9 cellular contexts compared by ENCODE assay signal in genomic region chr1:225897595-225898514, GRCh38. TPM values are rescaled to one million over a fixed set of nuclear protein-coding genes. Genes with fewer than 3 reads are reported as not detected.
DNase-seq lines count a peak whose midpoint lies in the region; ATAC-seq and TF ChIP-seq lines count a peak whose summit lies in the region.
"Had no signal": no experiment of that assay in that cellular context is flagged by ENCODE, and none has a peak within 500 bp of the region (broad histone marks: within the 10 kb centered on the region; RNA-seq: fewer than 3 reads in every experiment).

No MANE protein-coding gene starts in this region.

- DNase-seq in G401 (ENCODE audit: low spot score) (no peak), erythroblast (lab: John Stamatoyannopoulos, UW) (no peak), occipital lobe (lab: John Stamatoyannopoulos, UW) (no peak), NCI-H226 (no peak)
- DNase-seq: DMS 273 treated with DMSO at 0.1 percent for 48 hours had no signal

- peaks cover 5 to 11% (median 9%) of the 10 kb centered on the region in 10 experiments; a peak in 18 of 20 replicates for H3K4me1 ChIP-seq in BLaER1 treated with 17β-estradiol and CSF1 and Interleukin-3, amounts not matched to agents 10 nM and 100 nM
- H3K4me1 ChIP-seq in HEK293 (ENCODE audit: control insufficient read depth, insufficient read depth, low read length): no peaks in the 10 kb centered on the region; the same call in 1 of the 2 replicates

- no peak for TF ChIP-seq POLR2A in erythroblast (IDR thresholded peaks at IDR 0.05; ENCODE audit: low read length)

- peak overlapping the region in 1 of 11 experiments; percentile 24; a peak in 1 of 22 replicates for H3K9ac ChIP-seq in BLaER1 treated with 17β-estradiol and CSF1 and Interleukin-3, amounts not matched to agents 10 nM and 100 nM

- H3K27me3 ChIP-seq in BLaER1 treated with 17β-estradiol and CSF1 and Interleukin-3, amounts not matched to agents 10 nM and 100 nM: no peaks in the 10 kb centered on the region

- in situ Hi-C loops in G401 (cut with HindIII; ENCODE audit: low sequenced_read_pairs): no loop called here

- H3K27me3 Mint-ChIP-seq in T-helper 1 cell treated with Interleukin-12 subunit alpha and Interleukin-12 subunit beta and Interleukin-4 antibody, amounts not matched to agents 30 μg/mL and 1 μg/mL, for 36 hours (ENCODE audit: low read depth): peaks cover 42% of the 10 kb centered on the region

- H3K27ac Mint-ChIP-seq in T-helper 1 cell treated with Interleukin-12 subunit alpha and Interleukin-12 subunit beta and Interleukin-4 antibody, amounts not matched to agents 30 μg/mL and 1 μg/mL, for 36 hours: peak overlapping the region; percentile 47

- H3K4me3 ChIP-seq in BLaER1 treated with 17β-estradiol and CSF1 and Interleukin-3, amounts not matched to agents 10 nM and 100 nM: no peak overlapping the region
- no peak overlapping the region for H3K4me3 ChIP-seq in HEK293 (ENCODE audit: low read depth, low read length)

- peak overlapping the region in 7 of 11 experiments; percentile 3 to 52 (median 15); a peak in 6 of 22 replicates for H3K4me2 ChIP-seq in BLaER1 treated with 17β-estradiol and CSF1 and Interleukin-3, amounts not matched to agents 10 nM and 100 nM

- H3K36me3 Mint-ChIP-seq in T-helper 1 cell treated with Interleukin-12 subunit alpha and Interleukin-12 subunit beta and Interleukin-4 antibody, amounts not matched to agents 30 μg/mL and 1 μg/mL, for 36 hours (ENCODE audit: low read depth): no peaks in the 10 kb centered on the region

- peaks cover 35% of the 10 kb centered on the region for H3K4me1 Mint-ChIP-seq in T-helper 1 cell treated with Interleukin-12 subunit alpha and Interleukin-12 subunit beta and Interleukin-4 antibody, amounts not matched to agents 30 μg/mL and 1 μg/mL, for 36 hours (ENCODE audit: low read depth)

- ATAC-seq in esophagus mucosa: peak; percentile 50

- CTCF ChIA-PET in HEK293 (lab: Yijun Ruan, JAX): interaction anchor here (0.6 to 3.0 kb wide), 8 partner anchors 8 to 423 kb away, joined by 3 to 21 read pairs (median 3); no protein-coding TSS in a partner anchor

- no peak overlapping the region for H3K27ac ChIP-seq in BLaER1 treated with 17β-estradiol and CSF1 and Interleukin-3, amounts not matched to agents 10 nM and 100 nM
- H3K27ac ChIP-seq in HEK293 (ENCODE audit: extremely low read depth, low read depth, low read length): no peak overlapping the region

- no peaks in the 10 kb centered on the region for H3K36me3 ChIP-seq in BLaER1 treated with 17β-estradiol and CSF1 and Interleukin-3, amounts not matched to agents 10 nM and 100 nM
- H3K36me3 ChIP-seq in HEK293 (ENCODE audit: control insufficient read depth in 2 of 2, insufficient read depth in 1 of 2, low read length in 2 of 2): no peaks in the 10 kb centered on the region

- POLR2A ChIA-PET in HEK293 (lab: Yijun Ruan, JAX): interaction anchor here (0.5 to 2.1 kb wide), 5 partner anchors 16 to 165 kb away, joined by 3 to 17 read pairs (median 4); partner anchors contain the start of genes PYCR2 and TMEM63A

- no peaks in the 10 kb centered on the region for H4K20me1 ChIP-seq in BLaER1 treated with 17β-estradiol and CSF1 and Interleukin-3, amounts not matched to agents 10 nM and 100 nM

- no peak for TF ChIP-seq CTCF in HEK293 (tag by site-specific recombination; IDR thresholded peaks at IDR 0.05)

- no peaks in the 10 kb centered on the region for H3K9me3 Mint-ChIP-seq in T-helper 1 cell treated with Interleukin-12 subunit alpha and Interleukin-12 subunit beta and Interleukin-4 antibody, amounts not matched to agents 30 μg/mL and 1 μg/mL, for 36 hours

- no peaks in the 10 kb centered on the region for H3K9me3 ChIP-seq in BLaER1 treated with 17β-estradiol and CSF1 and Interleukin-3, amounts not matched to agents 10 nM and 100 nM (replicated peaks in 1 of 11)
- H3K9me3 ChIP-seq in HEK293 (ENCODE audit: control insufficient read depth, insufficient read depth, low read depth, low read length): no peaks in the 10 kb centered on the region

- peak overlapping the region; percentile 51 for H3K4me3 Mint-ChIP-seq in T-helper 1 cell treated with Interleukin-12 subunit alpha and Interleukin-12 subunit beta and Interleukin-4 antibody, amounts not matched to agents 30 μg/mL and 1 μg/mL, for 36 hours

TF ChIP-seq in HEK293, 187 proteins besides CTCF, POLR2A, EP300 and RAD21:
- TF ChIP-seq ZNF707 (tag by site-specific recombination; IDR thresholded peaks at IDR 0.05) (no peak), SCRT2 (tag by site-specific recombination; IDR thresholded peaks at IDR 0.05) (peak; percentile 33; the same call in 1 of the 2 replicates), ZNF121 (tag by site-specific recombination; IDR thresholded peaks at IDR 0.05) (peak; percentile 96), ZNF658 (tag by site-specific recombination; IDR thresholded peaks at IDR 0.05) (0 out of 2 replicates have a peak, but pooled peaks have one; percentile 31)

RNA-seq across cellular contexts. Expression of gene LEFTY1, which starts 8.9 kb away (rescaled TPM):
- total RNA-seq in esophagus mucosa: not detected
- total RNA-seq in G401 (2014; rRNA removed; shearing (Covaris generic)): not detected in 2 replicates
- 0.47 TPM for total RNA-seq in occipital lobe

RNA-seq across cellular contexts. Expression of gene TMEM63A, which starts 15.7 kb away (rescaled TPM):
- total RNA-seq in esophagus mucosa: 23.0 TPM
- 1.8 and 2.2 TPM in 2 replicates for total RNA-seq in G401 (2014; rRNA removed; shearing (Covaris generic))
- total RNA-seq in occipital lobe: 1.1 TPM

RNA-seq across cellular contexts. Expression of gene PYCR2, which starts 26.2 kb away (rescaled TPM):
- total RNA-seq in esophagus mucosa: 25.7 TPM
- total RNA-seq in G401 (2014; rRNA removed; shearing (Covaris generic)): 87.3 and 125 TPM in 2 replicates
- 16.2 TPM for total RNA-seq in occipital lobe

RNA-seq across cellular contexts. Expression of gene LEFTY2, which starts 43.2 kb away (rescaled TPM):
- total RNA-seq in esophagus mucosa (not detected), occipital lobe (0.47 TPM)
- not detected in 2 replicates for total RNA-seq in G401 (2014; rRNA removed; shearing (Covaris generic))
